In the genomic region with DNA sequence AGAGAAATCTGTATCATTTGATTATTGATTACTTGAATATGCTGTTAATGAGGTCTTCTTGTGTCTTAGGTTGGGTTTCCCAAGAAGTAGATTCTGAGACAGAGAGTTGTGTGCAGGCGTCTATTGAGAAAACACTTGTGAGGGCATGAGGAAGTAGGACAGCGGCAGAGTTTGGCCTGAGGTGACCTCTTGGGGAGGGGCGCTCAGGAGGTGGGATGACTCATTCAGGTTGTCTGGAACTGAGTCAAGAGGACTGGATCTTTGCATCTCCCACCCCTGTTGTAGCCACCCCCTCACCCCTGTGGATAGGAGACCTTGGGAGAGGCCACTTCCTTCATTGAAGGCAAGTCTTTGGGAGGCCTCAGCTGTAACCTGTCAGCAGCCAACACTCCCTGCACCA, we compare ENCODE assay signal across 10 cellular contexts. TPM values are rescaled to one million over a fixed set of nuclear protein-coding genes. Genes with fewer than 3 reads are reported as not detected.
DNase-seq lines count a peak whose midpoint lies in the region; ATAC-seq, FAIRE-seq and TF ChIP-seq lines count a peak whose summit lies in the region.
"Had no signal": no experiment of that assay in that cellular context is flagged by ENCODE, and none has a peak within 500 bp of the region (broad histone marks: within the 10 kb centered on the region; RNA-seq: fewer than 3 reads in every experiment).

No MANE protein-coding gene starts in this region.

- H3K9ac ChIP-seq in HepG2 (ENCODE audit: insufficient read depth, low read depth, low read length): no peak overlapping the region

- H3K27ac ChIP-seq in HepG2 (ENCODE audit: extremely low read length, insufficient read depth, low read length) (no peak overlapping the region), RWPE1 (no peak overlapping the region)

- 13% methylated on average over 3 of the region's 3 CpGs for WGBS in HepG2 (ENCODE audit: low lambda C conversion rate)

- TF ChIP-seq RAD21 in HepG2 (CRISPR knock-in tag; IDR thresholded peaks at IDR 0.05): no peak

- H3K79me2 ChIP-seq in HepG2 (ENCODE audit: insufficient read depth, low read length): no peaks in the 10 kb centered on the region

- H3K4me3 ChIP-seq in H7 (ENCODE audit: insufficient read depth, low read depth, low read length) (no peak overlapping the region), HepG2 (replicated peaks in 1 of 3; ENCODE audit: insufficient read depth in 1 of 3, low read depth in 2 of 3, low read length in 3 of 3) (no peak overlapping the region)

- intact Hi-C loops in HepG2 (cut with micrococcal nuclease; ENCODE audit: unreplicated experiment): no loop called here

- no peak overlapping the region for H2AFZ ChIP-seq in HepG2 (ENCODE audit: low read length)

- H4K20me1 ChIP-seq in HepG2 (ENCODE audit: insufficient read depth, low read length): no peaks in the 10 kb centered on the region

- ATAC-seq in HepG2 (peak; percentile 68), HG03520 (IDR thresholded peaks at IDR 0.05; ENCODE audit: unreplicated experiment) (no peak)

- no peak for TF ChIP-seq CTCF in HepG2 (CRISPR knock-in tag; IDR thresholded peaks at IDR 0.05)
- TF ChIP-seq CTCF in RWPE1 (conservative IDR thresholded peaks at IDR 0.05; ENCODE audit: low read depth): no peak

- no peak for TF ChIP-seq EP300 in HepG2 (IDR thresholded peaks at IDR 0.05; ENCODE audit: low read depth in 2 of 2, low read length in 2 of 2)
- TF ChIP-seq EP300 in HepG2 (CRISPR knock-in tag; IDR thresholded peaks at IDR 0.05; ENCODE audit: borderline replicate concordance): 0 out of 2 replicates have a peak, but pooled peaks have one; percentile 14

- H3K4me2 ChIP-seq in HepG2 (ENCODE audit: low read depth, low read length): peak overlapping the region; percentile 54

- H3K27me3 ChIP-seq in H7 (ENCODE audit: control insufficient read depth, insufficient read depth, low read length) (no peaks in the 10 kb centered on the region), HepG2 (ENCODE audit: control insufficient read depth in 1 of 2, insufficient read depth in 2 of 2, low read length in 2 of 2) (no peaks in the 10 kb centered on the region)

- TF ChIP-seq POLR2A in GM12891 (IDR thresholded peaks at IDR 0.05; ENCODE audit: low read depth, low read length) (no peak), HepG2 (IDR thresholded peaks at IDR 0.05; ENCODE audit: insufficient read depth in 1 of 2, low read depth in 2 of 2, low read length in 2 of 2) (no peak)

- DNase-seq in GM12891 (ENCODE audit: insufficient read length, low spot score) (no peak), H7 (peak; percentile 22), MV-4-11 (lab: John Stamatoyannopoulos, UW) (peak; percentile 77), HepG2 (ENCODE audit: low spot score) (peak; percentile 33), NCI-H524 (lab: John Stamatoyannopoulos, UW) (no peak), NCI-H1092 treated with DMSO at 0.1 percent for 48 hours (lab: John Stamatoyannopoulos, UW) (no peak), RWPE1 (ENCODE audit: low spot score) (no peak)
- DNase-seq: activated effector memory CD4-positive, alpha-beta T cell treated with anti-CD3 and anti-CD28 coated beads, Interleukin-2, amount 50 U/mL, for 16 hours had no signal

- CTCF ChIA-PET in HepG2 (lab: Yijun Ruan, JAX; ENCODE audit: low intra/inter-chr PET ratio, low total read pairs): no interaction called here
- CTCF ChIA-PET in RWPE1 (lab: Yijun Ruan, JAX): no interaction called here

- in situ Hi-C loops in HepG2 (cut with HindIII; ENCODE audit: extremely low pct_ligation_motif_present, low pct_unique_long_range_greater_than_20kb): no loop called here

- H3K4me1 ChIP-seq in HepG2 (ENCODE audit: insufficient read depth, low read length): peaks cover 34% of the 10 kb centered on the region

- no TSS peak for BruUV-seq in HepG2 (replicated peaks; lab: Mats Ljungman, UMichigan)

- FAIRE-seq in GM12891 (lab: Jason Lieb, UNC) (peak; percentile 82), HepG2 (lab: Jason Lieb, UNC) (no peak)
- FAIRE-seq: endothelial cell of umbilical vein had no signal

- H3K36me3 ChIP-seq in H7 (replicated peaks; ENCODE audit: control insufficient read depth, insufficient read depth, low read length) (no peaks in the 10 kb centered on the region), HepG2 (replicated peaks in 1 of 2; ENCODE audit: control insufficient read depth in 1 of 2, insufficient read depth in 2 of 2, low read length in 2 of 2) (no peaks in the 10 kb centered on the region)

- no peaks in the 10 kb centered on the region for H3K9me3 ChIP-seq in HepG2 (ENCODE audit: low read length)

- POLR2A ChIA-PET in HepG2 (lab: Yijun Ruan, JAX): interaction anchor here (1.0 to 3.5 kb wide), 3 partner anchors 15 to 96 kb away, joined by 3 to 19 read pairs (median 15); a partner anchor contains a TSS
- POLR2A ChIA-PET in RWPE1 (lab: Yijun Ruan, JAX; ENCODE audit: low non-redundant PET): no interaction called here

TF ChIP-seq in GM12891, 5 proteins besides CTCF, POLR2A, EP300 and RAD21:
- no peak for TF ChIP-seq POLR2AphosphoS5 (IDR thresholded peaks at IDR 0.05; ENCODE audit: low read depth, low read length)
- peak; percentile 87; the same call in 1 of the 2 replicates for TF ChIP-seq POU2F2 (IDR thresholded peaks at IDR 0.05; ENCODE audit: low read depth, low read length)
- peak; percentile 72 for TF ChIP-seq SPI1 (IDR thresholded peaks at IDR 0.05; ENCODE audit: low read depth, low read length)

TF ChIP-seq in HepG2, 621 proteins besides CTCF, POLR2A, EP300 and RAD21 (continues in another document):
- TF ChIP-seq ZFP82 (CRISPR knock-in tag; IDR thresholded peaks at IDR 0.05; ENCODE audit: borderline replicate concordance): no peak
- TF ChIP-seq FOXK1 (CRISPR knock-in tag; IDR thresholded peaks at IDR 0.05; ENCODE audit: borderline replicate concordance, low read depth): no peak
- no peak for TF ChIP-seq SUZ12 (IDR thresholded peaks at IDR 0.05; ENCODE audit: low read depth, low read length)
- TF ChIP-seq, protein P1, sequence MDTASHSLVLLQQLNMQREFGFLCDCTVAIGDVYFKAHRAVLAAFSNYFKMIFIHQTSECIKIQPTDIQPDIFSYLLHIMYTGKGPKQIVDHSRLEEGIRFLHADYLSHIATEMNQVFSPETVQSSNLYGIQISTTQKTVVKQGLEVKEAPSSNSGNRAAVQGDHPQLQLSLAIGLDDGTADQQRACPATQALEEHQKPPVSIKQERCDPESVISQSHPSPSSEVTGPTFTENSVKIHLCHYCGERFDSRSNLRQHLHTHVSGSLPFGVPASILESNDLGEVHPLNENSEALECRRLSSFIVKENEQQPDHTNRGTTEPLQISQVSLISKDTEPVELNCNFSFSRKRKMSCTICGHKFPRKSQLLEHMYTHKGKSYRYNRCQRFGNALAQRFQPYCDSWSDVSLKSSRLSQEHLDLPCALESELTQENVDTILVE (CRISPR knock-in tag; IDR thresholded peaks at IDR 0.05): no peak
- no peak for TF ChIP-seq ZNF432 (CRISPR knock-in tag; IDR thresholded peaks at IDR 0.05; ENCODE audit: borderline replicate concordance)
- TF ChIP-seq, protein P2, sequence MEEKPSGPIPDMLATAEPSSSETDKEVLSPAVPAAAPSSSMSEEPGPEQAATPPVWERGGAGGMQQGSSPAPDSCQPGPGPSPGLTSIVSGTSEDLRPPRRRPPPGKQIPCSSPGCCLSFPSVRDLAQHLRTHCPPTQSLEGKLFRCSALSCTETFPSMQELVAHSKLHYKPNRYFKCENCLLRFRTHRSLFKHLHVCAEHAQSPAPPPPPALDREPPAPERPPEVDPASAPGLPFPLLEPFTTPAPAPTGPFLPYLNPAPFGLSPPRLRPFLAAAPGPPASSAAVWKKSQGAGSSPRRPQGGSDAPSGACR (CRISPR knock-in tag; IDR thresholded peaks at IDR 0.05): no peak
- TF ChIP-seq KAT2B (IDR thresholded peaks at IDR 0.05; ENCODE audit: borderline replicate concordance, low read depth, low read length): no peak
- TF ChIP-seq HNRNPUL1 (IDR thresholded peaks at IDR 0.05; ENCODE audit: low read depth, low read length): no peak
- no peak for TF ChIP-seq MIXL1 (CRISPR knock-in tag; IDR thresholded peaks at IDR 0.05)
- TF ChIP-seq NR2F6 (IDR thresholded peaks at IDR 0.05): peak; percentile 32; the same call in 1 of the 2 replicates
- TF ChIP-seq NR2F6 (CRISPR knock-in tag; IDR thresholded peaks at IDR 0.05): no peak
- TF ChIP-seq SCMH1 (CRISPR knock-in tag; IDR thresholded peaks at IDR 0.05; ENCODE audit: borderline replicate concordance): no peak
- TF ChIP-seq SAP130 (CRISPR knock-in tag; IDR thresholded peaks at IDR 0.05; ENCODE audit: low read depth): peak; percentile 34; the same call in 1 of the 2 replicates

RNA-seq across cellular contexts. Expression of a gene that starts 35.2 kb away (rescaled TPM):
- polyA plus RNA-seq in GM12891 (2012; ENCODE audit: low read depth, missing spikeins): 5.5 TPM
- 5.6 and 13.6 TPM in 2 replicates for total RNA-seq in H7 (2014; rRNA removed; shearing (Covaris generic))
- 16.4 and 22.6 TPM in 2 replicates for total RNA-seq in HepG2 (2016; rRNA removed; fragmentation: Illumina TruSeq; extraction: Trizol)
- 2.3 and 2.6 TPM in 2 replicates for total RNA-seq in HepG2 (2016; cell fraction: cytosol; rRNA removed; fragmentation: Illumina TruSeq; extraction: Trizol; ENCODE audit: low read depth)
- 17.3 and 21.4 TPM in 2 replicates for total RNA-seq in HepG2 (2016; cell fraction: insoluble cytoplasmic fraction; rRNA removed; fragmentation: Illumina TruSeq; extraction: Trizol)
- 5.6 and 7.0 TPM in 2 replicates for total RNA-seq in HepG2 (2016; cell fraction: membrane; rRNA removed; fragmentation: Illumina TruSeq; extraction: Trizol)
- 70.9 and 71.5 TPM in 2 replicates for total RNA-seq in HepG2 (2016; cell fraction: nucleus; rRNA removed; fragmentation: Illumina TruSeq; extraction: Trizol)
- 27.0 and 27.5 TPM in 2 replicates for polyA plus RNA-seq in HepG2 (2011; rRNA removed)
- polyA plus RNA-seq in HepG2 (2011; cell fraction: cytosol; rRNA removed): 8.0 and 11.1 TPM in 2 replicates
- polyA plus RNA-seq in HepG2 (2011; cell fraction: nucleus; rRNA removed): 67.6 and 71.9 TPM in 2 replicates
- 21.4 and 23.6 TPM in 2 replicates for polyA plus RNA-seq in HepG2 (2012)
- 1.3 and 1.7 TPM in 2 replicates for polyA plus RNA-seq in HepG2 (2016; cell fraction: cytosol; fragmentation: Illumina TruSeq; extraction: Trizol; ENCODE audit: low read depth)
- 16.8 and 17.1 TPM in 2 replicates for polyA plus RNA-seq in HepG2 (2016; cell fraction: insoluble cytoplasmic fraction; fragmentation: Illumina TruSeq; extraction: Trizol; ENCODE audit: low read depth)
- 3.4 and 3.7 TPM in 2 replicates for polyA plus RNA-seq in HepG2 (2016; cell fraction: membrane; fragmentation: Illumina TruSeq; extraction: Trizol; ENCODE audit: low read depth)
- polyA plus RNA-seq in HepG2 (2016; cell fraction: nucleus; fragmentation: Illumina TruSeq; extraction: Trizol; ENCODE audit: insufficient read depth, low read depth): 63.8 and 64.3 TPM in 2 replicates
- 10.1 and 51.6 TPM in 2 replicates for polyA minus RNA-seq in HepG2 (2011; rRNA and poly(A)+ RNA removed; ENCODE audit: low replicate concordance)
- polyA minus RNA-seq in HepG2 (2011; cell fraction: cytosol; rRNA and poly(A)+ RNA removed): 12.9 and 15.9 TPM in 2 replicates
- 150 and 174 TPM in 2 replicates for polyA minus RNA-seq in HepG2 (2011; cell fraction: nucleus; rRNA and poly(A)+ RNA removed)

Comparison
In these comparisons a context has a peak if more than half of its experiments do, and no peak if none do; other contexts are left out.
1. DNase-seq: peak in H7 (single experiment), MV-4-11 (single experiment) and HepG2 (single experiment); none in GM12891 (single experiment), NCI-H524 (0 of 2), NCI-H1092 treated with DMSO at 0.1 percent for 48 hours (single experiment) and RWPE1 (single experiment).